In the genomic region with DNA sequence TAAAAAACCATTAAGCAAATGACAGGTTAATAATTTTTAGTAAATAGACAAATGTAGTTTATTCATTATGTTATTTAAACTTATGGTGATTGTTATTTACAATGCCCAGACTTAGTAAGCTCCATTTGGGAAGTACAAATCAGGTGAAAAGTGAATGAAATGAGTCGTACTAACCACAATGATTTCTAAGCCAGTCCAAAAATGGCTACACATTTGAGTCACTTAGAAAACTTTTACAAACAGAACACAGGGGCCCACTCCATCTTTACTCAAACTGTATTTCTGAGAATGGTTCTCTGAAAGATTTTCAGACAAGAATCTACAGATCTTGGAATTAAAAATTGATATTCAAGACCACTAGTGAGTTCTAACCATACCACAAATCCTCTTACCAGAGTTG, we compare ENCODE assay signal across 24 cellular contexts.
DNase-seq lines count a peak whose midpoint lies in the region; ATAC-seq, FAIRE-seq and TF ChIP-seq lines count a peak whose summit lies in the region.
"Had no signal": no experiment of that assay in that cellular context is flagged by ENCODE, and none has a peak within 500 bp of the region (broad histone marks: within the 10 kb centered on the region; RNA-seq: fewer than 3 reads in every experiment).

No MANE protein-coding gene starts in this region.

- DNase-seq in bronchial epithelial cell (ENCODE audit: low read depth) (peak; percentile 65), CD1c-positive myeloid dendritic cell (ENCODE audit: extremely low spot score) (no peak), midbrain (lab: John Stamatoyannopoulos, UW) (no peak), HTR-8/SVneo (ENCODE audit: insufficient read length, low spot score) (no peak)
- DNase-seq in activated effector memory CD4-positive, alpha-beta T cell treated with Interleukin-2 at 50 U/mL for 16 hours, result no peak
- DNase-seq: ACHN; activated CD4-positive, alpha-beta memory T cell treated with anti-CD3 and anti-CD28 coated beads, Interleukin-2, amount 10 ng/mL, durations not matched to agents 7 days and 5 days; adrenal gland; C1 segment of cervical spinal cord; DMS 273 treated with DMSO at 0.1 percent for 48 hours; GDM1; heart left ventricle; left ventricle myocardium inferior; NCI-H2107; NCI-H524 treated with DMSO at 0.1 percent for 48 hours; nephron progenitor cell; sigmoid colon; T1000; uterus had no signal

- H3K4me3 ChIP-seq in bronchial epithelial cell (ENCODE audit: low read depth, low read length), result no peak overlapping the region
- H3K4me3 ChIP-seq: adrenal gland, GM23338, heart left ventricle, left ventricle myocardium inferior, sigmoid colon, suprapubic skin, uterus had no signal

- FAIRE-seq in bronchial epithelial cell (lab: Jason Lieb, UNC) (no peak), HTR-8/SVneo (lab: Jason Lieb, UNC) (no peak)

- ATAC-seq in GM18867 (IDR thresholded peaks at IDR 0.05; ENCODE audit: unreplicated experiment), result peak; percentile 81
- peak; percentile 78 for ATAC-seq in GM21723 (IDR thresholded peaks at IDR 0.05; ENCODE audit: unreplicated experiment)
- peak; percentile 64 for ATAC-seq in HG03039 (IDR thresholded peaks at IDR 0.05; ENCODE audit: unreplicated experiment)
- ATAC-seq: GM23338, heart left ventricle had no signal

- TF ChIP-seq CTCF in bronchial epithelial cell (IDR thresholded peaks at IDR 0.05; ENCODE audit: insufficient read depth, low read length, severe bottlenecking), result no peak

- no peaks in the 10 kb centered on the region for H3K36me3 ChIP-seq in bronchial epithelial cell (ENCODE audit: control insufficient read depth, insufficient read depth, low read length)
- H3K36me3 ChIP-seq: adrenal gland, heart left ventricle, left ventricle myocardium inferior, sigmoid colon, suprapubic skin, uterus had no signal

- no peaks in the 10 kb centered on the region for H3K27me3 ChIP-seq in bronchial epithelial cell (ENCODE audit: control insufficient read depth, insufficient read depth, low read length)
- H3K27me3 ChIP-seq: adrenal gland, heart left ventricle, sigmoid colon, suprapubic skin, uterus had no signal
